Comparison of ENCODE assay signal across 1 cellular context in genomic region chr19:58181902-58182576, GRCh38.
TF ChIP-seq lines count a peak whose summit lies in the region.

No MANE protein-coding gene starts in this region.

TF ChIP-seq in GM23338, 12 proteins besides CTCF, POLR2A, EP300 and RAD21 (continued from another document):
- 0 out of 2 replicates have a peak, but pooled peaks have one; percentile 19 for TF ChIP-seq ZNF462 (CRISPR knock-in tag; IDR thresholded peaks at IDR 0.05)
